Comparison of ENCODE assay signal across 25 cellular contexts in the genomic region with DNA sequence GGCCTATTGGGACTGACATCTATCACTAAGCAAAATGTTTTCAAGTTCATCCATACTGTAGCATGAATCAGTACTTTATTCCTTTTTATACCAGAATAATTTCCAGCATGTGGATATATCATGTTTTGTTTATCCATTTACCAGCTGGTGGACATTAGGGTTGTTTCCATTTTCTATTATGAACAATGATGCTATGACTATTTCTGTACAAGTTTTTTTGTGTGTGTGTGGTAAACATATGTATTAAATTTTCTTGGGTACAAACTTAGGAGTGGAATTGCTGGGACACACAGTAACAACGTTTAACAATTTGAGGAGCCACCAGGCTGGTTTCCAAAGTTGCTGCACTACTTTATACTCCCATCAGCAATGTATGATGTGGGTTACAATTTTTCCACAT.
"Had no signal": no experiment of that assay in that cellular context is flagged by ENCODE, and none has a peak within 500 bp of the region (broad histone marks: within the 10 kb centered on the region; RNA-seq: fewer than 3 reads in every experiment).

No MANE protein-coding gene starts in this region.

- ATAC-seq: esophagus mucosa; left lobe of liver; mucosa of descending colon; stimulated activated effector memory CD8-positive, alpha-beta T cell treated with anti-CD3 and anti-CD28 coated beads, Interleukin-12 subunit alpha, Interleukin-12 subunit beta, amount 100 ng/mL, for 72 hours had no signal

- H3K36me3 ChIP-seq: colonic mucosa, neural progenitor cell, prostate gland, right atrium auricular region, sigmoid colon had no signal

- H3K9me3 ChIP-seq: colonic mucosa, mucosa of descending colon, prostate gland, right atrium auricular region, sigmoid colon, stomach, testis, tibial artery had no signal

- H3K9ac ChIP-seq: neural progenitor cell had no signal

- H2AFZ ChIP-seq: neural progenitor cell had no signal

- H3K4me2 ChIP-seq: neural progenitor cell had no signal

- H3K4me1 ChIP-seq: prostate gland, right atrium auricular region, testis had no signal

- H3K27ac ChIP-seq: colonic mucosa, epithelial cell of prostate, neural progenitor cell, prostate gland, right atrium auricular region, sigmoid colon, stomach, testis, tibial artery had no signal

- H3K4me3 ChIP-seq: colonic mucosa, lung, mucosa of descending colon, neural progenitor cell, prostate gland, right atrium auricular region, sigmoid colon, stomach, testis, tibial artery had no signal

- H3K27me3 ChIP-seq: colonic mucosa, neural progenitor cell, right atrium auricular region, sigmoid colon, stomach, testis, tibial artery had no signal

- DNase-seq: colonic mucosa; effector CD8-positive, alpha-beta T cell; endodermal cell; head of caudate nucleus; kidney; mesenchymal stem cell; mucosa of descending colon; naive B cell; nucleus accumbens; sigmoid colon; stimulated activated CD4-positive, alpha-beta T cell treated with anti-CD3 and anti-CD28 coated beads, Interleukin-2, amount 100 ng/mL, for 24 hours; stimulated activated CD4-positive, alpha-beta T cell treated with anti-CD3 and anti-CD28 coated beads, Interleukin-4, amount 100 ng/mL, for 24 hours; stimulated activated naive CD4-positive, alpha-beta T cell treated with Interleukin-2 at 50 U/mL for 16 hours; stomach; substantia nigra; testis; tibial artery had no signal
